Comparison of ENCODE assay signal across 26 cellular contexts in genomic region chr4:164888096-164888495, GRCh38. TPM values are rescaled to one million over a fixed set of nuclear protein-coding genes. Genes with fewer than 3 reads are reported as not detected.
DNase-seq lines count a peak whose midpoint lies in the region; ATAC-seq and TF ChIP-seq lines count a peak whose summit lies in the region.
"Had no signal": no experiment of that assay in that cellular context is flagged by ENCODE, and none has a peak within 500 bp of the region (broad histone marks: within the 10 kb centered on the region; RNA-seq: fewer than 3 reads in every experiment).

No MANE protein-coding gene starts in this region.

- no peak overlapping the region for H2BK120ac ChIP-seq in mesenchymal stem cell (ENCODE audit: low read depth, low read length)

- H3K27me3 ChIP-seq in mesenchymal stem cell (ENCODE audit: control insufficient read depth in 1 of 2, insufficient read depth in 1 of 2, low read length in 2 of 2) = no peaks in the 10 kb centered on the region
- H3K27me3 ChIP-seq in colonic mucosa = no peaks in the 10 kb centered on the region
- H3K27me3 ChIP-seq: esophagus squamous epithelium, SJCRH30, suprapubic skin, vagina had no signal

- no peak overlapping the region for H4K91ac ChIP-seq in mesenchymal stem cell (ENCODE audit: low read length)

- H3K9me3 ChIP-seq in mesenchymal stem cell (ENCODE audit: control insufficient read depth, low read length) = no peaks in the 10 kb centered on the region
- H3K9me3 ChIP-seq in colonic mucosa = no peaks in the 10 kb centered on the region
- H3K9me3 ChIP-seq: esophagus squamous epithelium, SJCRH30, suprapubic skin, vagina had no signal

- H3K14ac ChIP-seq in mesenchymal stem cell (ENCODE audit: low read length in 2 of 2) = no peak overlapping the region

- H3K4me2 ChIP-seq in mesenchymal stem cell (ENCODE audit: low read length, poor library complexity, severe bottlenecking) = no peak overlapping the region

- H2BK15ac ChIP-seq in mesenchymal stem cell (ENCODE audit: low read depth, poor library complexity, severe bottlenecking) = no peak overlapping the region

- no peak overlapping the region for H3K4me3 ChIP-seq in mesenchymal stem cell (ENCODE audit: insufficient read depth in 1 of 2, low read depth in 1 of 2, low read length in 2 of 2)
- H3K4me3 ChIP-seq in colonic mucosa = no peak overlapping the region
- H3K4me3 ChIP-seq: esophagus squamous epithelium, SJCRH30, suprapubic skin, vagina had no signal

- no peak overlapping the region for H3K9ac ChIP-seq in mesenchymal stem cell (ENCODE audit: low read length)
- H3K9ac ChIP-seq in colonic mucosa (ENCODE audit: low read depth in 2 of 2, low read length in 2 of 2) = no peak overlapping the region

- H3K4ac ChIP-seq in mesenchymal stem cell (ENCODE audit: low read depth in 1 of 2, low read length in 2 of 2) = no peak overlapping the region

- intact Hi-C loops in colonic mucosa (cut with DNase I) = no loop called here

- DNase-seq in NCI-H1105 treated with DMSO at 0.1 percent for 48 hours (lab: John Stamatoyannopoulos, UW) (peak; percentile 11), mesenchymal stem cell (peak; percentile 9), dedifferentiated amniotic fluid mesenchymal stem cell (ENCODE audit: extremely low spot score) (no peak), NCI-H2029 treated with DMSO at 0.1 percent for 48 hours (lab: John Stamatoyannopoulos, UW) (no peak), colonic mucosa (no peak)
- DNase-seq in stimulated activated CD4-positive, alpha-beta T cell treated with anti-CD3 and anti-CD28 coated beads, Interleukin-4, amount 100 ng/mL, for 24 hours = no peak
- DNase-seq: activated CD8-positive, alpha-beta T cell treated with anti-CD3 and anti-CD28 coated beads for 36 hours; activated naive CD4-positive, alpha-beta T cell treated with anti-CD3 and anti-CD28 coated beads, Interleukin-2, amount 10 ng/mL, durations not matched to agents 7 days and 5 days; activated T-cell treated with anti-CD3 and anti-CD28 coated beads, Interleukin-2, amount 50 U/mL, for 24 hours; aorta; CD4-positive, CD25-positive, alpha-beta regulatory T cell; cerebellar nuclear complex; DMS153; effector memory CD8-positive, alpha-beta T cell; esophagus squamous epithelium; GOT3; KBM-7; NCI-H1930; NCI-H524 treated with DMSO at 0.1 percent for 48 hours; SJCRH30; T-helper 2 cell had no signal

- no peaks in the 10 kb centered on the region for H3K4me1 ChIP-seq in mesenchymal stem cell (ENCODE audit: control insufficient read depth, insufficient read depth, low read depth, low read length)
- H3K4me1 ChIP-seq in colonic mucosa = no peaks in the 10 kb centered on the region
- H3K4me1 ChIP-seq: esophagus squamous epithelium, SJCRH30, suprapubic skin, vagina had no signal

- H3K36me3 ChIP-seq in mesenchymal stem cell (ENCODE audit: control insufficient read depth in 1 of 2, insufficient read depth in 2 of 2, low read depth in 1 of 2, low read length in 2 of 2) = no peaks in the 10 kb centered on the region
- no peaks in the 10 kb centered on the region for H3K36me3 ChIP-seq in colonic mucosa
- H3K36me3 ChIP-seq: esophagus squamous epithelium, SJCRH30, suprapubic skin, vagina had no signal

- no peak for TF ChIP-seq CTCF in colonic mucosa (IDR thresholded peaks at IDR 0.05)

- no peak overlapping the region for H3K18ac ChIP-seq in mesenchymal stem cell (ENCODE audit: low read depth in 1 of 2, low read length in 2 of 2)

- H3K27ac ChIP-seq in mesenchymal stem cell (ENCODE audit: low read length, poor library complexity, severe bottlenecking) (no peak overlapping the region), colonic mucosa (no peak overlapping the region)
- H3K27ac ChIP-seq: esophagus squamous epithelium, SJCRH30, suprapubic skin, vagina had no signal

- H2AK5ac ChIP-seq in mesenchymal stem cell (ENCODE audit: low read length, severe bottlenecking) = no peak overlapping the region

- H2BK12ac ChIP-seq in mesenchymal stem cell (ENCODE audit: low read length in 2 of 2) = no peak overlapping the region

- peak; percentile 6 for ATAC-seq in GM19023 (IDR thresholded peaks at IDR 0.05; ENCODE audit: unreplicated experiment)
- ATAC-seq in HG02981 (IDR thresholded peaks at IDR 0.05; ENCODE audit: unreplicated experiment) = peak; percentile 5
- ATAC-seq: activated CD8-positive, alpha-beta T cell treated with anti-CD3 and anti-CD28 coated beads for 36 hours; effector memory CD8-positive, alpha-beta T cell had no signal

- no peak overlapping the region for H2AFZ ChIP-seq in mesenchymal stem cell (ENCODE audit: low read depth, low read length)

- H2BK5ac ChIP-seq in mesenchymal stem cell (ENCODE audit: low read depth, low read length, poor library complexity, severe bottlenecking) = no peak overlapping the region

- no peak overlapping the region for H3K23ac ChIP-seq in mesenchymal stem cell (ENCODE audit: low read length in 2 of 2)

- no peak overlapping the region for H4K8ac ChIP-seq in mesenchymal stem cell (ENCODE audit: low read length)

- no peaks in the 10 kb centered on the region for H3K79me1 ChIP-seq in mesenchymal stem cell (replicated peaks; ENCODE audit: low read length, poor library complexity, severe bottlenecking)

RNA-seq across cellular contexts. Expression of gene APELA, which starts 11.1 kb away (rescaled TPM):
- polyA plus RNA-seq in mesenchymal stem cell (2013, experiment 1 of 2) = not detected
- not detected for polyA plus RNA-seq in mesenchymal stem cell (2013, experiment 2 of 2)
- not detected for total RNA-seq in colonic mucosa
- total RNA-seq: activated CD8-positive, alpha-beta T cell treated with anti-CD3 and anti-CD28 coated beads for 36 hours; aorta; CD4-positive, CD25-positive, alpha-beta regulatory T cell; esophagus squamous epithelium; SJCRH30; suprapubic skin; vagina had no signal
- polyA plus RNA-seq: aorta; CD4-positive, CD25-positive, alpha-beta regulatory T cell; neural cell had no signal

Comparison
In these comparisons a context has a peak if more than half of its experiments do, and no peak if none do; other contexts are left out.
1. DNase-seq: peak in NCI-H1105 treated with DMSO at 0.1 percent for 48 hours (single experiment) and mesenchymal stem cell (single experiment); none in dedifferentiated amniotic fluid mesenchymal stem cell (single experiment), NCI-H2029 treated with DMSO at 0.1 percent for 48 hours (single experiment), stimulated activated CD4-positive, alpha-beta T cell treated with anti-CD3 and anti-CD28 coated beads, Interleukin-4, amount 100 ng/mL, for 24 hours (single experiment) and colonic mucosa (single experiment).